Comparison of ENCODE assay signal across 8 cellular contexts in genomic region chr3:35965908-35966307, GRCh38.
DNase-seq lines count a peak whose midpoint lies in the region; ATAC-seq and TF ChIP-seq lines count a peak whose summit lies in the region.

No MANE protein-coding gene starts in this region.

- no peak for DNase-seq in AG09309 (ENCODE audit: low read depth)
- peak; percentile 23 to 50 for DNase-seq in NCI-H446 (lab: John Stamatoyannopoulos, UW)
- peak; percentile 73 for DNase-seq in cerebellar cortex (ENCODE audit: low spot score)
- no peak for DNase-seq in activated effector memory CD4-positive, alpha-beta T cell treated with anti-CD3 and anti-CD28 coated beads, Interleukin-2, amount 50 U/mL, for 16 hours

- no peaks in the 10 kb centered on the region for H3K9me3 Mint-ChIP-seq in nephron

- peak overlapping the region in 1 of 3 experiments; percentile 30 for H3K27ac Mint-ChIP-seq in nephron

- H3K4me3 ChIP-seq in AG09309 (ENCODE audit: control insufficient read depth, low read depth, low read length), result no peak overlapping the region

- no peaks in the 10 kb centered on the region for H3K27me3 Mint-ChIP-seq in nephron (ENCODE audit: low read depth)

- TF ChIP-seq CTCF in AG09309 (IDR thresholded peaks at IDR 0.05; ENCODE audit: control insufficient read depth, insufficient read depth, low read depth, low read length, missing control alignments) (peak; percentile 61), nephron (IDR thresholded peaks at IDR 0.05; ENCODE audit: unreplicated experiment in 3 of 3) (peak; percentile 72 to 83 (median 75))

- H3K36me3 Mint-ChIP-seq in nephron (ENCODE audit: low read depth), result no peaks in the 10 kb centered on the region

- peak; percentile 58 for ATAC-seq in GM18511 (IDR thresholded peaks at IDR 0.05; ENCODE audit: unreplicated experiment)
- no peak for ATAC-seq in HG02763 (IDR thresholded peaks at IDR 0.05; ENCODE audit: unreplicated experiment)
- no peak for ATAC-seq in GM18520 (IDR thresholded peaks at IDR 0.05; ENCODE audit: unreplicated experiment)

- H3K4me1 Mint-ChIP-seq in nephron, result peaks cover 5% of the 10 kb centered on the region

- H3K4me3 Mint-ChIP-seq in nephron, result no peak overlapping the region

Comparison
In these comparisons a context has a peak if more than half of its experiments do, and no peak if none do; other contexts are left out.
1. DNase-seq: peak in NCI-H446 (2 of 2) and cerebellar cortex (single experiment); none in AG09309 (single experiment) and activated effector memory CD4-positive, alpha-beta T cell treated with anti-CD3 and anti-CD28 coated beads, Interleukin-2, amount 50 U/mL, for 16 hours (single experiment).